Comparison of ENCODE assay signal across 6 cellular contexts in genomic region chr7:6345106-6345505, GRCh38. TPM values are rescaled to one million over a fixed set of nuclear protein-coding genes. Genes with fewer than 3 reads are reported as not detected.
A peak's percentile ranks its signal among the peaks of the same experiment; 100 is the strongest.
DNase-seq lines count a peak whose midpoint lies in the region; ATAC-seq, FAIRE-seq and TF ChIP-seq lines count a peak whose summit lies in the region.
"Not testable (repeated sequence)": the region's sequence is repeated elsewhere in the genome, so short reads cannot be mapped to it uniquely, and the experiment has no call there.

No MANE protein-coding gene starts in this region.

- POLR2A ChIA-PET in CD8-positive, alpha-beta T cell (lab: Charles Lee); WTC11 (lab: Charles Lee); HepG2 (lab: Yijun Ruan, JAX): not testable (repeated sequence)
- POLR2A ChIA-PET in K562 (lab: Yijun Ruan, JAX) = interaction anchor here (1.8 kb wide), 1 partner anchor 12 kb away, joined by 3 read pairs; no protein-coding TSS in a partner anchor
- POLR2A ChIA-PET in naive thymus-derived CD8-positive, alpha-beta T cell (lab: Charles Lee) = interaction anchor here (0.6 kb wide), 2 partner anchors 209 to 362 kb away, joined by 3 read pairs; partner anchors contain the start of gene ZNF12

- not testable (repeated sequence) for H3K27me3 ChIP-seq in CD8-positive, alpha-beta T cell (ENCODE audit: insufficient read depth, low read length); K562 (ENCODE audit: control insufficient read depth in 2 of 2, insufficient read depth in 2 of 2, low read length in 2 of 2); HepG2 (ENCODE audit: control insufficient read depth in 1 of 2, insufficient read depth in 2 of 2, low read length in 2 of 2)

- not testable (repeated sequence) for H2AFZ ChIP-seq in K562 (ENCODE audit: low read depth, low read length); HepG2 (ENCODE audit: low read length)

- not testable (repeated sequence) for H3K4me3 ChIP-seq in CD8-positive, alpha-beta T cell (ENCODE audit: low read depth, low read length); K562; HepG2 (replicated peaks in 1 of 3; ENCODE audit: insufficient read depth in 1 of 3, low read depth in 2 of 3, low read length in 3 of 3)

- H4K20me1 ChIP-seq in K562 (replicated peaks; ENCODE audit: control insufficient read depth, insufficient read depth, low read length); HepG2 (ENCODE audit: insufficient read depth, low read length): not testable (repeated sequence)

- H3K36me3 Mint-ChIP-seq in CD8-positive, alpha-beta T cell = not testable (repeated sequence)
- H3K36me3 Mint-ChIP-seq in WTC11 = peaks cover 22% of the 10 kb centered on the region
- peaks cover 0 to 15% (median 0%) of the 10 kb centered on the region in 3 donors for H3K36me3 Mint-ChIP-seq in naive thymus-derived CD8-positive, alpha-beta T cell

- in situ Hi-C loops in K562 (cut with MboI); HepG2 (cut with HindIII; ENCODE audit: extremely low pct_ligation_motif_present, low pct_unique_long_range_greater_than_20kb): not testable (repeated sequence)

- H3K4me1 Mint-ChIP-seq in CD8-positive, alpha-beta T cell (ENCODE audit: low read depth) = peaks cover 36% of the 10 kb centered on the region
- peaks cover 19% of the 10 kb centered on the region for H3K4me1 Mint-ChIP-seq in WTC11
- H3K4me1 Mint-ChIP-seq in naive thymus-derived CD8-positive, alpha-beta T cell = peaks cover 20 to 59% (median 39%) of the 10 kb centered on the region in 4 donors

- H3K4me2 ChIP-seq in K562 (ENCODE audit: insufficient read depth, low read length); HepG2 (ENCODE audit: low read depth, low read length): not testable (repeated sequence)

- TF ChIP-seq POLR2A in K562 (conservative IDR thresholded peaks at IDR 0.05); HepG2 (IDR thresholded peaks at IDR 0.05; ENCODE audit: insufficient read depth in 1 of 2, low read depth in 2 of 2, low read length in 2 of 2): not testable (repeated sequence)

- H3K9me3 ChIP-seq in CD8-positive, alpha-beta T cell (ENCODE audit: low read length); K562 (replicated peaks; ENCODE audit: control insufficient read depth, insufficient read depth, low read depth, low read length); HepG2 (ENCODE audit: low read length): not testable (repeated sequence)

- TF ChIP-seq CTCF in CD8-positive, alpha-beta T cell (IDR thresholded peaks at IDR 0.05); WTC11 (IDR thresholded peaks at IDR 0.05); K562 (IDR thresholded peaks at IDR 0.05 in 2 of 3, conservative IDR thresholded peaks at IDR 0.05 in 1 of 3; ENCODE audit: insufficient read depth in 2 of 3, low read depth in 1 of 3, low read length in 3 of 3); HepG2 (CRISPR knock-in tag; IDR thresholded peaks at IDR 0.05): not testable (repeated sequence)

- H3K79me2 ChIP-seq in K562 (ENCODE audit: control insufficient read depth, insufficient read depth, low read length) = peaks cover 10% of the 10 kb centered on the region
- not testable (repeated sequence) for H3K79me2 ChIP-seq in HepG2 (ENCODE audit: insufficient read depth, low read length)

- FAIRE-seq in K562 (lab: Jason Lieb, UNC); HepG2 (lab: Jason Lieb, UNC): not testable (repeated sequence)
- peak; percentile 13 for FAIRE-seq in urothelium cell line (lab: Jason Lieb, UNC)

- peaks cover 14% of the 10 kb centered on the region for H3K4me1 ChIP-seq in CD8-positive, alpha-beta T cell (ENCODE audit: insufficient read depth, low read length)
- peaks cover 0 to 10% of the 10 kb centered on the region in 2 experiments; a peak in 1 of 5 replicates for H3K4me1 ChIP-seq in K562 (replicated peaks in 1 of 2; ENCODE audit: control insufficient read depth in 2 of 2, insufficient read depth in 2 of 2, low read length in 2 of 2)
- H3K4me1 ChIP-seq in HepG2 (ENCODE audit: insufficient read depth, low read length) = not testable (repeated sequence)

- H3K27ac ChIP-seq in CD8-positive, alpha-beta T cell (ENCODE audit: low read depth, low read length); K562 (ENCODE audit: extremely low read depth, low read depth, low read length); HepG2 (ENCODE audit: extremely low read length, insufficient read depth, low read length): not testable (repeated sequence)

- not testable (repeated sequence) for H3K9me3 Mint-ChIP-seq in CD8-positive, alpha-beta T cell; WTC11; naive thymus-derived CD8-positive, alpha-beta T cell

- not testable (repeated sequence) for H3K4me3 Mint-ChIP-seq in CD8-positive, alpha-beta T cell; WTC11
- peak overlapping the region in 1 of 10 donors; percentile 43 for H3K4me3 Mint-ChIP-seq in naive thymus-derived CD8-positive, alpha-beta T cell

- intact Hi-C loops in CD8-positive, alpha-beta T cell (cut with DNase I, micrococcal nuclease); K562 (cut with micrococcal nuclease); HepG2 (cut with micrococcal nuclease; ENCODE audit: unreplicated experiment): not testable (repeated sequence)

- H3K27me3 Mint-ChIP-seq in CD8-positive, alpha-beta T cell (ENCODE audit: low read depth); WTC11 (ENCODE audit: low read depth); naive thymus-derived CD8-positive, alpha-beta T cell: not testable (repeated sequence)

- ATAC-seq in CD8-positive, alpha-beta T cell; WTC11; K562; HepG2; naive thymus-derived CD8-positive, alpha-beta T cell: not testable (repeated sequence)

- not testable (repeated sequence) for DNase-seq in CD8-positive, alpha-beta T cell; WTC11 (ENCODE audit: low spot score); K562 (ENCODE audit: extremely low read depth in 1 of 4, low spot score in 3 of 4); HepG2 (ENCODE audit: low spot score); naive thymus-derived CD8-positive, alpha-beta T cell; urothelium cell line (ENCODE audit: low spot score)

- not testable (repeated sequence) for H3K36me3 ChIP-seq in CD8-positive, alpha-beta T cell (ENCODE audit: insufficient read depth, low read length); K562 (ENCODE audit: control insufficient read depth, insufficient read depth, low read length); HepG2 (replicated peaks in 1 of 2; ENCODE audit: control insufficient read depth in 1 of 2, insufficient read depth in 2 of 2, low read length in 2 of 2)

- not testable (repeated sequence) for TF ChIP-seq RAD21 in K562 (CRISPR knock-in tag; conservative IDR thresholded peaks at IDR 0.05 in 1 of 2, IDR thresholded peaks at IDR 0.05 in 1 of 2); HepG2 (CRISPR knock-in tag; IDR thresholded peaks at IDR 0.05)

- H3K9ac ChIP-seq in K562 (ENCODE audit: insufficient read depth in 1 of 2, low read depth in 2 of 2, low read length in 2 of 2); HepG2 (ENCODE audit: insufficient read depth, low read depth, low read length): not testable (repeated sequence)

- H3K27ac Mint-ChIP-seq in CD8-positive, alpha-beta T cell = peak overlapping the region; percentile 37
- not testable (repeated sequence) for H3K27ac Mint-ChIP-seq in WTC11
- H3K27ac Mint-ChIP-seq in naive thymus-derived CD8-positive, alpha-beta T cell = peak overlapping the region in 6 of 10 donors; percentile 11 to 92 (median 44)

- H3K9me1 ChIP-seq in K562 (ENCODE audit: control insufficient read depth, insufficient read depth, low read length) = not testable (repeated sequence)

- BruUV-seq in K562 (replicated peaks; lab: Mats Ljungman, UMichigan); HepG2 (replicated peaks; lab: Mats Ljungman, UMichigan): not testable (repeated sequence)

- CTCF ChIA-PET in CD8-positive, alpha-beta T cell (lab: Charles Lee); K562 (lab: Yijun Ruan, JAX; ENCODE audit: low intra/inter-chr PET ratio); HepG2 (lab: Yijun Ruan, JAX; ENCODE audit: low intra/inter-chr PET ratio, low total read pairs): not testable (repeated sequence)
- CTCF ChIA-PET in WTC11 (lab: Charles Lee) = interaction anchor here (0.9 kb wide), 1 partner anchor 185 kb away, joined by 3 read pairs; no protein-coding TSS in a partner anchor

- 68% methylated on average over 8 of the region's 8 CpGs for WGBS in K562 (ENCODE audit: insufficient coverage, low coverage, missing lambda C conversion rate)
- 96% methylated on average over 8 of the region's 8 CpGs for WGBS in HepG2 (ENCODE audit: low lambda C conversion rate)

- not testable (repeated sequence) for TF ChIP-seq EP300 in K562 (IDR thresholded peaks at IDR 0.05; ENCODE audit: low read length); HepG2 (IDR thresholded peaks at IDR 0.05; ENCODE audit: low read depth in 2 of 2, low read length in 2 of 2); HepG2 (CRISPR knock-in tag; IDR thresholded peaks at IDR 0.05; ENCODE audit: borderline replicate concordance)

RNA-seq across cellular contexts. Expression of gene FAM220A, which starts 3.7 kb away (rescaled TPM):
- total RNA-seq in CD8-positive, alpha-beta T cell = 1 to 10 TPM; 7.1 to 7.7 TPM
- total RNA-seq in WTC11 (2021) (20.0 to 22.5 TPM (median 21.6 TPM) in 3 replicates), K562 (2014; rRNA removed) (5.8 and 15.2 TPM in 2 replicates), K562 (2014; rRNA removed; fragmentation: Illumina TruSeq; extraction: Trizol) (5.5 and 6.0 TPM in 2 replicates), K562 (2015; rRNA removed; fragmentation: Illumina TruSeq; extraction: Trizol) (6.1 and 7.1 TPM in 2 replicates), K562 (2021) (7.8 and 11.4 TPM in 2 replicates), HepG2 (2016; rRNA removed; fragmentation: Illumina TruSeq; extraction: Trizol) (12.0 and 14.7 TPM in 2 replicates)
- 5.2 and 6.2 TPM in 2 replicates for total RNA-seq in K562 (2011; cell fraction: chromatin; rRNA removed; ENCODE audit: low replicate concordance)
- 4.0 and 4.3 TPM in 2 replicates for total RNA-seq in K562 (2011; cell fraction: nucleolus; rRNA removed)
- 5.0 and 5.1 TPM in 2 replicates for total RNA-seq in K562 (2011; cell fraction: nucleoplasm; rRNA removed)
- polyA plus RNA-seq in K562 (2011; rRNA removed) (10.4 and 12.1 TPM in 2 replicates), K562 (2014; fragmentation: Illumina TruSeq; extraction: Trizol) (6.7 and 7.2 TPM in 2 replicates), K562 (2014; fragmentation: Nextera tagmentation; extraction: Ambion mirVana) (1 to 10 TPM in 1 of 2 experiments, under 1 TPM in 1; 0.92 to 1.1 TPM), K562 (2014; rRNA removed) (4.6 and 4.8 TPM in 2 replicates), HepG2 (2011; rRNA removed) (10.2 and 10.5 TPM in 2 replicates)
- 7.3 and 8.0 TPM in 2 replicates for polyA plus RNA-seq in K562 (2011; cell fraction: cytosol; rRNA removed)
- 3.4 and 5.9 TPM in 2 replicates for polyA plus RNA-seq in K562 (2011; cell fraction: nucleus; rRNA removed)
- polyA plus RNA-seq in K562 (2012) = 7.0 and 10.8 TPM in 2 replicates
- polyA minus RNA-seq in K562 (2011; rRNA and poly(A)+ RNA removed) = 9.0 and 9.9 TPM in 2 replicates
- 8.9 and 10.0 TPM in 2 replicates for polyA minus RNA-seq in K562 (2011; cell fraction: cytosol; rRNA and poly(A)+ RNA removed)
- 2.2 and 3.1 TPM in 2 replicates for polyA minus RNA-seq in K562 (2011; cell fraction: nucleus; rRNA and poly(A)+ RNA removed)
- total RNA-seq in HepG2 (2016; cell fraction: cytosol; rRNA removed; fragmentation: Illumina TruSeq; extraction: Trizol; ENCODE audit: low read depth) = 8.8 TPM in 2 replicates
- 12.4 and 12.8 TPM in 2 replicates for total RNA-seq in HepG2 (2016; cell fraction: insoluble cytoplasmic fraction; rRNA removed; fragmentation: Illumina TruSeq; extraction: Trizol)
- total RNA-seq in HepG2 (2016; cell fraction: membrane; rRNA removed; fragmentation: Illumina TruSeq; extraction: Trizol) = 24.5 and 25.6 TPM in 2 replicates
- 6.4 and 7.1 TPM in 2 replicates for total RNA-seq in HepG2 (2016; cell fraction: nucleus; rRNA removed; fragmentation: Illumina TruSeq; extraction: Trizol)
- polyA plus RNA-seq in HepG2 (2011; cell fraction: cytosol; rRNA removed) = 8.5 and 10.8 TPM in 2 replicates
- 3.0 and 4.0 TPM in 2 replicates for polyA plus RNA-seq in HepG2 (2011; cell fraction: nucleus; rRNA removed)
- 8.1 and 8.3 TPM in 2 replicates for polyA plus RNA-seq in HepG2 (2012)
- polyA plus RNA-seq in HepG2 (2016; cell fraction: cytosol; fragmentation: Illumina TruSeq; extraction: Trizol; ENCODE audit: low read depth) = 10.3 and 11.6 TPM in 2 replicates
- 16.3 and 16.9 TPM in 2 replicates for polyA plus RNA-seq in HepG2 (2016; cell fraction: insoluble cytoplasmic fraction; fragmentation: Illumina TruSeq; extraction: Trizol; ENCODE audit: low read depth)
- 20.2 and 22.5 TPM in 2 replicates for polyA plus RNA-seq in HepG2 (2016; cell fraction: membrane; fragmentation: Illumina TruSeq; extraction: Trizol; ENCODE audit: low read depth)
- polyA plus RNA-seq in HepG2 (2016; cell fraction: nucleus; fragmentation: Illumina TruSeq; extraction: Trizol; ENCODE audit: insufficient read depth, low read depth) = 8.1 and 8.6 TPM in 2 replicates
- 12.7 and 12.9 TPM in 2 replicates for polyA minus RNA-seq in HepG2 (2011; rRNA and poly(A)+ RNA removed; ENCODE audit: low replicate concordance)
- polyA minus RNA-seq in HepG2 (2011; cell fraction: cytosol; rRNA and poly(A)+ RNA removed) = 11.9 and 15.0 TPM in 2 replicates
- polyA minus RNA-seq in HepG2 (2011; cell fraction: nucleus; rRNA and poly(A)+ RNA removed) = 4.0 and 4.7 TPM in 2 replicates
- total RNA-seq in naive thymus-derived CD8-positive, alpha-beta T cell = 10 to 100 TPM; 17.8 to 27.7 TPM
- polyA plus RNA-seq in naive thymus-derived CD8-positive, alpha-beta T cell = 1 to 10 TPM; 4.4 to 6.7 (median 5.8) TPM

RNA-seq across cellular contexts. Expression of gene RAC1, which starts 29.2 kb away (rescaled TPM):
- 10 to 100 TPM; 70.3 to 74.8 TPM for total RNA-seq in CD8-positive, alpha-beta T cell
- total RNA-seq in WTC11 (2021) (260 to 281 TPM (median 260 TPM) in 3 replicates), K562 (2014; rRNA removed) (105 and 146 TPM in 2 replicates), K562 (2014; rRNA removed; fragmentation: Illumina TruSeq; extraction: Trizol) (126 and 149 TPM in 2 replicates), K562 (2015; rRNA removed; fragmentation: Illumina TruSeq; extraction: Trizol) (90.9 and 91.5 TPM in 2 replicates), K562 (2021) (220 and 225 TPM in 2 replicates), HepG2 (2016; rRNA removed; fragmentation: Illumina TruSeq; extraction: Trizol) (80.7 and 92.3 TPM in 2 replicates)
- total RNA-seq in K562 (2011; cell fraction: chromatin; rRNA removed; ENCODE audit: low replicate concordance) = 133 and 135 TPM in 2 replicates
- total RNA-seq in K562 (2011; cell fraction: nucleolus; rRNA removed) = 83.3 and 83.4 TPM in 2 replicates
- 95.7 and 122 TPM in 2 replicates for total RNA-seq in K562 (2011; cell fraction: nucleoplasm; rRNA removed)
- polyA plus RNA-seq in K562 (2011; rRNA removed) (177 and 205 TPM in 2 replicates), K562 (2014; fragmentation: Illumina TruSeq; extraction: Trizol) (220 and 241 TPM in 2 replicates), K562 (2014; fragmentation: Nextera tagmentation; extraction: Ambion mirVana) (10 to 100 TPM; 78.5 to 90.7 TPM), K562 (2014; rRNA removed) (148 and 163 TPM in 2 replicates), HepG2 (2011; rRNA removed) (183 and 228 TPM in 2 replicates)
- polyA plus RNA-seq in K562 (2011; cell fraction: cytosol; rRNA removed) = 96.2 and 169 TPM in 2 replicates
- polyA plus RNA-seq in K562 (2011; cell fraction: nucleus; rRNA removed) = 62.4 and 100 TPM in 2 replicates
- polyA plus RNA-seq in K562 (2012) = 201 and 203 TPM in 2 replicates
- polyA minus RNA-seq in K562 (2011; rRNA and poly(A)+ RNA removed) = 310 and 404 TPM in 2 replicates
- polyA minus RNA-seq in K562 (2011; cell fraction: cytosol; rRNA and poly(A)+ RNA removed) = 91.2 and 105 TPM in 2 replicates
- polyA minus RNA-seq in K562 (2011; cell fraction: nucleus; rRNA and poly(A)+ RNA removed) = 20.2 and 37.2 TPM in 2 replicates
- 33.7 and 42.8 TPM in 2 replicates for total RNA-seq in HepG2 (2016; cell fraction: cytosol; rRNA removed; fragmentation: Illumina TruSeq; extraction: Trizol; ENCODE audit: low read depth)
- total RNA-seq in HepG2 (2016; cell fraction: insoluble cytoplasmic fraction; rRNA removed; fragmentation: Illumina TruSeq; extraction: Trizol) = 79.1 and 81.6 TPM in 2 replicates
- total RNA-seq in HepG2 (2016; cell fraction: membrane; rRNA removed; fragmentation: Illumina TruSeq; extraction: Trizol) = 68.4 and 78.8 TPM in 2 replicates
- 43.3 and 45.3 TPM in 2 replicates for total RNA-seq in HepG2 (2016; cell fraction: nucleus; rRNA removed; fragmentation: Illumina TruSeq; extraction: Trizol)
- 157 and 234 TPM in 2 replicates for polyA plus RNA-seq in HepG2 (2011; cell fraction: cytosol; rRNA removed)
- polyA plus RNA-seq in HepG2 (2011; cell fraction: nucleus; rRNA removed) = 75.7 and 78.6 TPM in 2 replicates
- 160 and 216 TPM in 2 replicates for polyA plus RNA-seq in HepG2 (2012)
- 133 and 156 TPM in 2 replicates for polyA plus RNA-seq in HepG2 (2016; cell fraction: cytosol; fragmentation: Illumina TruSeq; extraction: Trizol; ENCODE audit: low read depth)
- polyA plus RNA-seq in HepG2 (2016; cell fraction: insoluble cytoplasmic fraction; fragmentation: Illumina TruSeq; extraction: Trizol; ENCODE audit: low read depth) = 227 and 254 TPM in 2 replicates
- 179 and 194 TPM in 2 replicates for polyA plus RNA-seq in HepG2 (2016; cell fraction: membrane; fragmentation: Illumina TruSeq; extraction: Trizol; ENCODE audit: low read depth)
- 148 and 169 TPM in 2 replicates for polyA plus RNA-seq in HepG2 (2016; cell fraction: nucleus; fragmentation: Illumina TruSeq; extraction: Trizol; ENCODE audit: insufficient read depth, low read depth)
- 104 and 174 TPM in 2 replicates for polyA minus RNA-seq in HepG2 (2011; rRNA and poly(A)+ RNA removed; ENCODE audit: low replicate concordance)
- polyA minus RNA-seq in HepG2 (2011; cell fraction: cytosol; rRNA and poly(A)+ RNA removed) = 92.9 and 96.5 TPM in 2 replicates
- polyA minus RNA-seq in HepG2 (2011; cell fraction: nucleus; rRNA and poly(A)+ RNA removed) = 45.4 and 62.7 TPM in 2 replicates
- 10 to 100 TPM; 91.2 to 96.7 TPM for total RNA-seq in naive thymus-derived CD8-positive, alpha-beta T cell
- polyA plus RNA-seq in naive thymus-derived CD8-positive, alpha-beta T cell = 100 to 1,000 TPM; 197 to 248 (median 218) TPM
